ENCODE assay signal across 9 cellular contexts in genomic region chr12:68565391-68565903, GRCh38. TPM values are rescaled to one million over a fixed set of nuclear protein-coding genes. Genes with fewer than 3 reads are reported as not detected.
DNase-seq lines count a peak whose midpoint lies in the region; ATAC-seq and TF ChIP-seq lines count a peak whose summit lies in the region.
"Had no signal": no experiment of that assay in that cellular context is flagged by ENCODE, and none has a peak within 500 bp of the region (broad histone marks: within the 10 kb centered on the region; RNA-seq: fewer than 3 reads in every experiment).

No MANE protein-coding gene starts in this region.

- no peak overlapping the region for H3K14ac ChIP-seq in mesenchymal stem cell (ENCODE audit: low read length in 2 of 2)

- H2AK5ac ChIP-seq in mesenchymal stem cell (ENCODE audit: low read length, severe bottlenecking): no peak overlapping the region

- no peaks in the 10 kb centered on the region for H3K9me2 ChIP-seq in Loucy (replicated peaks; ENCODE audit: low read depth, low read length)

- H3K9ac ChIP-seq in Loucy (ENCODE audit: low read depth, low read length, poor library complexity, severe bottlenecking) (no peak overlapping the region), mesenchymal stem cell (ENCODE audit: low read length) (peak overlapping the region; percentile 70)

- H3K79me1 ChIP-seq in mesenchymal stem cell (replicated peaks; ENCODE audit: low read length, poor library complexity, severe bottlenecking): no peaks in the 10 kb centered on the region

- no peak overlapping the region for H2BK12ac ChIP-seq in mesenchymal stem cell (ENCODE audit: low read length in 2 of 2)

- no peak overlapping the region for H3K23ac ChIP-seq in mesenchymal stem cell (ENCODE audit: low read length in 2 of 2)

- no peak overlapping the region for H3K18ac ChIP-seq in mesenchymal stem cell (ENCODE audit: low read depth in 1 of 2, low read length in 2 of 2)

- H3K9me3 ChIP-seq in Loucy (ENCODE audit: insufficient read depth, low read depth, low read length) (no peaks in the 10 kb centered on the region), mesenchymal stem cell (ENCODE audit: control insufficient read depth, low read length) (no peaks in the 10 kb centered on the region)

- H3K4me1 ChIP-seq in Loucy (ENCODE audit: insufficient read depth, low read length, poor library complexity, severe bottlenecking) (peaks cover 28% of the 10 kb centered on the region), mesenchymal stem cell (ENCODE audit: control insufficient read depth, insufficient read depth, low read depth, low read length) (peaks cover 2% of the 10 kb centered on the region)

- H4K91ac ChIP-seq in mesenchymal stem cell (ENCODE audit: low read length): no peak overlapping the region

- H3K27me3 ChIP-seq in Loucy (ENCODE audit: insufficient read depth, low read length, poor library complexity, severe bottlenecking) (no peaks in the 10 kb centered on the region), mesenchymal stem cell (ENCODE audit: control insufficient read depth in 1 of 2, insufficient read depth in 1 of 2, low read length in 2 of 2) (no peaks in the 10 kb centered on the region)

- no peaks in the 10 kb centered on the region for H4K20me1 ChIP-seq in Loucy (ENCODE audit: insufficient read depth, low read length, poor library complexity, severe bottlenecking)

- no peak for TF ChIP-seq POLR2A in lower leg skin (IDR thresholded peaks at IDR 0.05)

- H2BK120ac ChIP-seq in mesenchymal stem cell (ENCODE audit: low read depth, low read length): no peak overlapping the region

- in situ Hi-C loops in astrocyte of the cerebellum (cut with HindIII; ENCODE audit: low sequenced_read_pairs): no loop called here

- no peak overlapping the region for H4K8ac ChIP-seq in mesenchymal stem cell (ENCODE audit: low read length)

- H3K4me2 ChIP-seq in Loucy (ENCODE audit: low read depth, low read length, poor library complexity, severe bottlenecking) (peak overlapping the region; percentile 50), mesenchymal stem cell (ENCODE audit: low read length, poor library complexity, severe bottlenecking) (no peak overlapping the region)

- no peak overlapping the region for H3K4ac ChIP-seq in mesenchymal stem cell (ENCODE audit: low read depth in 1 of 2, low read length in 2 of 2)

- H3K79me2 ChIP-seq in Loucy (ENCODE audit: insufficient read depth, low read length): no peaks in the 10 kb centered on the region

- H3K27ac ChIP-seq in mesenchymal stem cell (ENCODE audit: low read length, poor library complexity, severe bottlenecking): no peak overlapping the region

- H3K36me3 ChIP-seq in Loucy (ENCODE audit: insufficient read depth, low read length): no peaks in the 10 kb centered on the region
- no peaks in the 10 kb centered on the region for H3K36me3 ChIP-seq in mesenchymal stem cell (ENCODE audit: control insufficient read depth in 1 of 2, insufficient read depth in 2 of 2, low read depth in 1 of 2, low read length in 2 of 2)

- DNase-seq in COLO829 (ENCODE audit: low spot score) (peak; percentile 37), astrocyte of the cerebellum (ENCODE audit: low read depth) (peak; percentile 49), mesenchymal stem cell (peak; percentile 76), lower leg skin (ENCODE audit: low spot score in 2 of 2) (no peak), Ammon's horn (ENCODE audit: low spot score) (no peak)
- no peak for DNase-seq in stimulated activated CD4-positive, alpha-beta T cell treated with anti-CD3 and anti-CD28 coated beads, Interleukin-1b, Interleukin-23, amount 100 ng/mL, for 48 hours
- DNase-seq: naive B cell had no signal

- no peak for TF ChIP-seq CTCF in Loucy (conservative IDR thresholded peaks at IDR 0.05; ENCODE audit: low read length)
- no peak for TF ChIP-seq CTCF in astrocyte of the cerebellum (IDR thresholded peaks at IDR 0.05; ENCODE audit: low read depth, low read length, missing control alignments)
- no peak for TF ChIP-seq CTCF in lower leg skin (IDR thresholded peaks at IDR 0.05)

- H3K4me3 ChIP-seq in Loucy (ENCODE audit: low read length, poor library complexity, severe bottlenecking) (peak overlapping the region; percentile 27), astrocyte of the cerebellum (ENCODE audit: low read depth, low read length) (no peak overlapping the region), mesenchymal stem cell (ENCODE audit: insufficient read depth in 1 of 2, low read depth in 1 of 2, low read length in 2 of 2) (no peak overlapping the region), lower leg skin (ENCODE audit: low read depth, poor library complexity, severe bottlenecking) (no peak overlapping the region)

- ATAC-seq in GM21528 (IDR thresholded peaks at IDR 0.05; ENCODE audit: low FRiP score, unreplicated experiment): no peak

- H3F3A ChIP-seq in Loucy (ENCODE audit: low read depth): peaks cover 4% of the 10 kb centered on the region; the same call in 1 of the 2 replicates

- H2BK5ac ChIP-seq in mesenchymal stem cell (ENCODE audit: low read depth, low read length, poor library complexity, severe bottlenecking): no peak overlapping the region

- H2BK15ac ChIP-seq in mesenchymal stem cell (ENCODE audit: low read depth, poor library complexity, severe bottlenecking): no peak overlapping the region

- WGBS in mesenchymal stem cell: no CpG with 5 or more reads among the region's 1 CpG
- WGBS in lower leg skin, 2 donors: 26 to 28% methylated on average over 1 of the region's 1 CpG

- intact Hi-C loops in lower leg skin (cut with DNase I; ENCODE audit: low total_unique reads): no loop called here

- H2AFZ ChIP-seq in Loucy (ENCODE audit: low read length) (no peak overlapping the region), mesenchymal stem cell (ENCODE audit: low read depth, low read length) (no peak overlapping the region)

RNA-seq across cellular contexts. Expression of gene RAP1B, which starts 45.3 kb away (rescaled TPM):
- polyA plus RNA-seq in mesenchymal stem cell (2013, experiment 1 of 2): 219 TPM
- 229 TPM for polyA plus RNA-seq in mesenchymal stem cell (2013, experiment 2 of 2)
- total RNA-seq in lower leg skin: 100 to 1,000 TPM in 3 of 4 donors, 10 to 100 TPM in 1; 96.1 to 183 (median 123) TPM

Comparison
In these comparisons a context has a peak if more than half of its experiments do, and no peak if none do; other contexts are left out.
1. DNase-seq: peak in COLO829 (single experiment), astrocyte of the cerebellum (single experiment) and mesenchymal stem cell (single experiment); none in lower leg skin (0 of 2), stimulated activated CD4-positive, alpha-beta T cell treated with anti-CD3 and anti-CD28 coated beads, Interleukin-1b, Interleukin-23, amount 100 ng/mL, for 48 hours (single experiment) and Ammon's horn (single experiment).